10 cellular contexts compared by ENCODE assay signal in the genomic region with DNA sequence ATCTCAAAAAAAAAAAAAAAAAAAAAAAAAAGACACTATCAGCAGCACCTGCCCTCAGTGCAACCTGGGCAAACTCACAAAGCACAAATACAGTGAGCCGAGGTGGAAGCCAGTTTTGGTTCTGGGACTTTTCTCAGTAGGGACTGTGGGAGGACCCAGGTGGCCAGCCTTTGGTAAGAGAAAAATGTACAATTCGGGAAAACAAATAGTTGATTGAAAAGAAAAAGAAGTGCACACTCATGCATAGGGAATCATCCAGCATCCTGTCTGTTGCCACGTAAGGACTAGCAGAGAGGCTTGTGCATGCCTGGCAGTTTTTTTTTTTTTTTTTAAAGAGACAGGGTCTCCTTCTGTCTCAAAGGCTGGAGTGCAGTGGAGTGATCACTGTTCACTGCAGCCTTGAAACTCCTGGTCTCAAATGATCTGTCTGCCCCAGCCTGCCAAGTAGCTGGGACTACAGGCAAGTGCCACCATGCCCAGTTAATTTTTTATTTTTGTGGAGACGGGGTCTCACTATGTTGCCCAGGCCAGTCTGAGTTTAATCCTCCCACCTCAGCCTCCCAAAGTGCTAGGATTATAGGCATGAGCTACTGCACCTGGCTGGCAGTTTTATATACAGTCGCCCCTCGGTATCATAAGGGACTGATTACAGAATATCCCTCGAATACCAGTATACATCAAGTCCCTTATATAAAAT. TPM values are rescaled to one million over a fixed set of nuclear protein-coding genes. Genes with fewer than 3 reads are reported as not detected.
DNase-seq lines count a peak whose midpoint lies in the region; ATAC-seq lines count a peak whose summit lies in the region.
"Had no signal": no experiment of that assay in that cellular context is flagged by ENCODE, and none has a peak within 500 bp of the region (broad histone marks: within the 10 kb centered on the region; RNA-seq: fewer than 3 reads in every experiment).

No MANE protein-coding gene starts in this region.

- H3K9ac ChIP-seq in trophoblast cell (ENCODE audit: low read length), result no peak overlapping the region

- DNase-seq in GM04503 (ENCODE audit: low read depth) (peak; percentile 69), NCI-H2171 (lab: John Stamatoyannopoulos, UW) (peak; percentile 69), trophoblast cell (peak in 1 of 2 donors; percentile 30), HT-29 (ENCODE audit: low spot score) (no peak), NCI-H1694 treated with DMSO at 0.1 percent for 48 hours (lab: John Stamatoyannopoulos, UW) (no peak), HuH-7 (ENCODE audit: low spot score) (no peak)
- no peak for DNase-seq in effector memory CD8-positive, alpha-beta T cell
- DNase-seq: activated CD4-positive, alpha-beta T cell treated with anti-CD3 and anti-CD28 coated beads for 4 hours; NCI-H1092 treated with DMSO at 0.1 percent for 48 hours had no signal

- H3K9me3 Mint-ChIP-seq in effector memory CD8-positive, alpha-beta T cell, result no peaks in the 10 kb centered on the region

- no peak overlapping the region for H3K18ac ChIP-seq in trophoblast cell (ENCODE audit: low read length)

- no peak overlapping the region for H2BK120ac ChIP-seq in trophoblast cell (ENCODE audit: insufficient read depth, low read length, poor library complexity)

- H4K12ac ChIP-seq in trophoblast cell (ENCODE audit: low read depth, low read length), result no peak overlapping the region

- no peaks in the 10 kb centered on the region for H3K36me3 ChIP-seq in trophoblast cell (ENCODE audit: control insufficient read depth in 1 of 2, insufficient read depth in 2 of 2, low read length in 2 of 2)

- H4K91ac ChIP-seq in trophoblast cell (ENCODE audit: low read depth, low read length), result no peak overlapping the region

- H3K36me3 Mint-ChIP-seq in effector memory CD8-positive, alpha-beta T cell (ENCODE audit: insufficient read depth), result peaks cover 21% of the 10 kb centered on the region

- H3K4me1 Mint-ChIP-seq in effector memory CD8-positive, alpha-beta T cell (ENCODE audit: low read depth in 2 of 2), result peaks cover 32 to 74% of the 10 kb centered on the region in 2 donors

- WGBS in trophoblast cell (ENCODE audit: extremely low coverage, insufficient coverage, insufficient read length), result no CpG with 5 or more reads among the region's 7 CpGs

- no peak overlapping the region for H2AFZ ChIP-seq in trophoblast cell (ENCODE audit: insufficient read depth, low read length, poor library complexity)

- no peak overlapping the region for H3K27ac ChIP-seq in trophoblast cell (ENCODE audit: low read depth, low read length)
- H3K27ac ChIP-seq: neutrophil had no signal

- no peak for ATAC-seq in effector memory CD8-positive, alpha-beta T cell (replicated peaks)

- H3K4me3 Mint-ChIP-seq in effector memory CD8-positive, alpha-beta T cell, result no peak overlapping the region

- H3K27ac Mint-ChIP-seq in effector memory CD8-positive, alpha-beta T cell, result peak overlapping the region; percentile 44 to 71

- H3K79me1 ChIP-seq in trophoblast cell (ENCODE audit: low read length), result no peaks in the 10 kb centered on the region

- no peak overlapping the region for H2AK5ac ChIP-seq in trophoblast cell (ENCODE audit: low read length)

- H3K27me3 Mint-ChIP-seq in effector memory CD8-positive, alpha-beta T cell, result no peaks in the 10 kb centered on the region

- H3K4me1 ChIP-seq in trophoblast cell (ENCODE audit: control insufficient read depth in 1 of 2, insufficient read depth in 2 of 2, low read length in 2 of 2), result peaks cover 6 to 8% of the 10 kb centered on the region in 2 experiments

- H3K79me2 ChIP-seq in trophoblast cell (ENCODE audit: control insufficient read depth, insufficient read depth, low read length, poor library complexity), result no peaks in the 10 kb centered on the region

- no peak overlapping the region for H4K8ac ChIP-seq in trophoblast cell (ENCODE audit: low read depth, low read length)

- H2BK12ac ChIP-seq in trophoblast cell (ENCODE audit: low read length), result no peak overlapping the region

- H3K23ac ChIP-seq in trophoblast cell (ENCODE audit: low read length), result no peak overlapping the region

- H3K9me3 ChIP-seq in trophoblast cell (ENCODE audit: insufficient read depth, low read depth, low read length), result peaks cover 2% of the 10 kb centered on the region
- H3K9me3 ChIP-seq: neutrophil had no signal

- no peaks in the 10 kb centered on the region for H3K27me3 ChIP-seq in trophoblast cell (ENCODE audit: insufficient read depth, low read length)
- H3K27me3 ChIP-seq: neutrophil had no signal

- H3K14ac ChIP-seq in trophoblast cell (ENCODE audit: low read length), result no peak overlapping the region

- peak overlapping the region; percentile 41 for H3K4me2 ChIP-seq in trophoblast cell (ENCODE audit: low read length)

- no peak overlapping the region for H3K4me3 ChIP-seq in trophoblast cell (ENCODE audit: low read depth, low read length)

- no peak overlapping the region for H3K4ac ChIP-seq in trophoblast cell (ENCODE audit: low read depth, low read length)

- H2BK5ac ChIP-seq in trophoblast cell (ENCODE audit: low read depth, low read length, poor library complexity), result no peak overlapping the region

RNA-seq across cellular contexts. Expression of a gene that starts 36.7 kb away (rescaled TPM):
- 19.1 and 19.8 TPM in 2 replicates for polyA plus RNA-seq in trophoblast cell (2013)
- total RNA-seq in HT-29 (2014; rRNA removed; shearing (Covaris generic)), result 13.4 and 24.2 TPM in 2 replicates

RNA-seq across cellular contexts. Expression of a gene that starts 40.9 kb away (rescaled TPM):
- polyA plus RNA-seq in trophoblast cell (2013), result 27.7 and 27.8 TPM in 2 replicates
- total RNA-seq in HT-29 (2014; rRNA removed; shearing (Covaris generic)), result 17.9 and 19.4 TPM in 2 replicates

Comparison
In these comparisons a context has a peak if more than half of its experiments do, and no peak if none do; other contexts are left out.
1. DNase-seq: peak in GM04503 (single experiment) and NCI-H2171 (single experiment); none in effector memory CD8-positive, alpha-beta T cell (0 of 3), HT-29 (single experiment), NCI-H1694 treated with DMSO at 0.1 percent for 48 hours (single experiment) and HuH-7 (single experiment).